ENCODE assay signal across 8 cellular contexts in genomic region chr20:60677819-60678218, GRCh38.
"Had no signal": no experiment of that assay in that cellular context is flagged by ENCODE, and none has a peak within 500 bp of the region (broad histone marks: within the 10 kb centered on the region; RNA-seq: fewer than 3 reads in every experiment).

No MANE protein-coding gene starts in this region.

- H3K4me1 Mint-ChIP-seq: GM23338 had no signal

- H3K27ac ChIP-seq: HL-60 had no signal

- H2AFZ ChIP-seq: GM23338 had no signal

- H3K4me2 ChIP-seq: GM23338 had no signal

- H3K27ac Mint-ChIP-seq: GM23338, H9 had no signal

- DNase-seq: H9, HCEC 1CT, IMR-90, KBM-7 had no signal

- FAIRE-seq: H1, H54 had no signal

- ATAC-seq: GM23338 had no signal

- H3K4me3 ChIP-seq: GM23338 had no signal

- H3K4me3 Mint-ChIP-seq: GM23338, H9 had no signal
